Comparison of ENCODE assay signal across 1 cellular context in the genomic region with DNA sequence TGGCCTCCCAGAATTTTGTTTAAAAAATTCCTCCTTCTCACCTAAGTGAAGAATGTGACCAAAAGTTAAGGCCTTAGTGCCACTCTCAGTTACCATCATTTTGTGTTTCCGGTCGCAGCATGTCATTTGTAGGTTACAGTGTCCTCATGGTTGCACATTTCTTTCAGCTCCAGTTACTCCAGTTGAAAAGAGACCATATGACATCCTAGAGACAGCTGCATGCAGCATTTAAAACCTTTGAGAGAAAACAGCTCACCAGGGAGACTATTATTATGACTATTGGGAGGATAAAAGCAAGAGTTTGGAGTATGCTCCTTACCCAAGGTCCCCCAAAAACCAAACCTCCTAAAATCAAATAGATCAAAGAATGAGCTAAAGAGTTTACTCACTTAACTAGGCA.
TF ChIP-seq lines count a peak whose summit lies in the region.

No MANE protein-coding gene starts in this region.

TF ChIP-seq in IMR-90, 13 proteins besides CTCF, POLR2A, EP300 and RAD21:
- no peak for TF ChIP-seq SMC3 (IDR thresholded peaks at IDR 0.05; ENCODE audit: low read depth, low read length)
